Comparison of ENCODE assay signal across 27 cellular contexts in genomic region chr19:19334989-19335344, GRCh38. TPM values are rescaled to one million over a fixed set of nuclear protein-coding genes. Genes with fewer than 3 reads are reported as not detected.
A peak's percentile ranks its signal among the peaks of the same experiment; 100 is the strongest.
DNase-seq lines count a peak whose midpoint lies in the region; ATAC-seq and TF ChIP-seq lines count a peak whose summit lies in the region.
"Had no signal": no experiment of that assay in that cellular context is flagged by ENCODE, and none has a peak within 500 bp of the region (broad histone marks: within the 10 kb centered on the region; RNA-seq: fewer than 3 reads in every experiment).

No MANE protein-coding gene starts in this region.

- no peak for TF ChIP-seq CTCF in brain (conservative IDR thresholded peaks at IDR 0.05)
- no peak for TF ChIP-seq CTCF in upper lobe of right lung (IDR thresholded peaks at IDR 0.05)

- H3K27me3 Mint-ChIP-seq in T-helper 17 cell (no peaks in the 10 kb centered on the region), brain (no peaks in the 10 kb centered on the region)
- no peaks in the 10 kb centered on the region for H3K27me3 Mint-ChIP-seq in stimulated activated memory B cell treated with anti-CD40 and anti-IgM and Interleukin-4, amounts not matched to agents 10 μg/mL and 1 μg/mL and 100 μg/mL, for 72 hours
- H3K27me3 Mint-ChIP-seq in activated T-helper 17 cell treated with anti-CD3 and anti-CD28 coated beads, Interleukin-2, amount 50 U/mL, for 72 hours = no peaks in the 10 kb centered on the region
- H3K27me3 Mint-ChIP-seq: central memory CD8-positive, alpha-beta T cell had no signal

- DNase-seq in T-helper 17 cell (no peak), upper lobe of right lung (no peak), NCI-H1436 treated with DMSO at 0.1 percent for 48 hours (lab: John Stamatoyannopoulos, UW) (no peak)
- DNase-seq: activated CD4-positive, alpha-beta T cell treated with anti-CD3 and anti-CD28 coated beads for 4 hours; activated effector memory CD4-positive, alpha-beta T cell treated with anti-CD3 and anti-CD28 coated beads, Interleukin-2, amount 50 U/mL, for 16 hours; dermis blood vessel endothelial cell; IMR-90; NCI-H1694; NCI-H446 treated with DMSO at 0.1 percent for 48 hours; NCI-H82; ovary; SJCRH30; stimulated activated CD4-positive, alpha-beta T cell treated with anti-CD3 and anti-CD28 coated beads, Interleukin-1b, Interleukin-23, amount 100 ng/mL, for 48 hours; SW 1271; T-helper 9 cell; transverse colon had no signal

- H3K4me3 Mint-ChIP-seq in T-helper 17 cell (no peak overlapping the region), brain (no peak overlapping the region)
- no peak overlapping the region for H3K4me3 Mint-ChIP-seq in stimulated activated memory B cell treated with anti-CD40 and anti-IgM and Interleukin-4, amounts not matched to agents 10 μg/mL and 1 μg/mL and 100 μg/mL, for 72 hours
- no peak overlapping the region for H3K4me3 Mint-ChIP-seq in activated T-helper 17 cell treated with anti-CD3 and anti-CD28 coated beads, Interleukin-2, amount 50 U/mL, for 72 hours
- H3K4me3 Mint-ChIP-seq: central memory CD8-positive, alpha-beta T cell; nephron had no signal

- H3K27ac Mint-ChIP-seq in T-helper 17 cell = peak overlapping the region; percentile 75
- peak overlapping the region in 3 of 5 experiments; percentile 17 to 84 (median 69) for H3K27ac Mint-ChIP-seq in brain
- peak overlapping the region; percentile 52 for H3K27ac Mint-ChIP-seq in stimulated activated memory B cell treated with anti-CD40 and anti-IgM and Interleukin-4, amounts not matched to agents 10 μg/mL and 1 μg/mL and 100 μg/mL, for 72 hours
- H3K27ac Mint-ChIP-seq in activated T-helper 17 cell treated with anti-CD3 and anti-CD28 coated beads, Interleukin-2, amount 50 U/mL, for 72 hours = no peak overlapping the region
- H3K27ac Mint-ChIP-seq: nephron had no signal

- H3K36me3 ChIP-seq in muscle layer of duodenum (ENCODE audit: control insufficient read depth in 1 of 2, insufficient read depth in 2 of 2, low read length in 2 of 2) (peaks cover 37 to 79% of the 10 kb centered on the region in 2 donors), upper lobe of right lung (peaks cover 86% of the 10 kb centered on the region)
- H3K36me3 ChIP-seq: ovary had no signal

- intact Hi-C loops in upper lobe of right lung (cut with DNase I) = no loop called here

- H3K4me1 Mint-ChIP-seq in T-helper 17 cell = peaks cover 6% of the 10 kb centered on the region
- H3K4me1 Mint-ChIP-seq in brain = no peaks in the 10 kb centered on the region
- peaks cover 18% of the 10 kb centered on the region for H3K4me1 Mint-ChIP-seq in stimulated activated memory B cell treated with anti-CD40 and anti-IgM and Interleukin-4, amounts not matched to agents 10 μg/mL and 1 μg/mL and 100 μg/mL, for 72 hours
- no peaks in the 10 kb centered on the region for H3K4me1 Mint-ChIP-seq in activated T-helper 17 cell treated with anti-CD3 and anti-CD28 coated beads, Interleukin-2, amount 50 U/mL, for 72 hours

- H3K4me3 ChIP-seq in muscle layer of duodenum (ENCODE audit: low read depth in 1 of 2, low read length in 2 of 2) (no peak overlapping the region), upper lobe of right lung (no peak overlapping the region)
- H3K4me3 ChIP-seq: BLaER1 treated with 17β-estradiol and CSF1 and Interleukin-3, amounts not matched to agents 10 nM and 100 nM; gastroesophageal sphincter; hepatocyte; lung; ovary; SJCRH30; transverse colon had no signal

- H3K36me3 Mint-ChIP-seq in T-helper 17 cell (ENCODE audit: low read depth) (peaks cover 2% of the 10 kb centered on the region), brain (peaks cover 50% of the 10 kb centered on the region)
- peaks cover 48% of the 10 kb centered on the region for H3K36me3 Mint-ChIP-seq in stimulated activated memory B cell treated with anti-CD40 and anti-IgM and Interleukin-4, amounts not matched to agents 10 μg/mL and 1 μg/mL and 100 μg/mL, for 72 hours
- H3K36me3 Mint-ChIP-seq in activated T-helper 17 cell treated with anti-CD3 and anti-CD28 coated beads, Interleukin-2, amount 50 U/mL, for 72 hours (ENCODE audit: low read depth) = peaks cover 67% of the 10 kb centered on the region

- H3K4me1 ChIP-seq in muscle layer of duodenum (ENCODE audit: control insufficient read depth in 1 of 2, insufficient read depth in 2 of 2, low read length in 2 of 2) = no peaks in the 10 kb centered on the region
- H3K4me1 ChIP-seq in upper lobe of right lung = no peaks in the 10 kb centered on the region
- H3K4me1 ChIP-seq: gastroesophageal sphincter, SJCRH30, transverse colon had no signal

- peak overlapping the region; percentile 40 for H3K27ac ChIP-seq in muscle layer of duodenum (ENCODE audit: low read length)
- no peak overlapping the region for H3K27ac ChIP-seq in upper lobe of right lung
- H3K27ac ChIP-seq: BLaER1 treated with 17β-estradiol and CSF1 and Interleukin-3, amounts not matched to agents 10 nM and 100 nM; gastroesophageal sphincter; hepatocyte; ovary; SJCRH30; transverse colon; VCaP had no signal

- ATAC-seq in T-helper 17 cell = no peak
- ATAC-seq in stimulated activated memory B cell treated with anti-CD40 and anti-IgM and Interleukin-4, amounts not matched to agents 10 μg/mL and 1 μg/mL and 100 μg/mL, for 72 hours = no peak
- ATAC-seq in upper lobe of right lung = no peak
- no peak for ATAC-seq in activated T-helper 17 cell treated with anti-CD3 and anti-CD28 coated beads, Interleukin-2, amount 50 U/mL, for 72 hours (replicated peaks)
- ATAC-seq: gastroesophageal sphincter had no signal

- H3K27me3 ChIP-seq in muscle layer of duodenum (ENCODE audit: low read depth, low read length) (no peaks in the 10 kb centered on the region), upper lobe of right lung (no peaks in the 10 kb centered on the region)
- H3K27me3 ChIP-seq: BLaER1 treated with 17β-estradiol and CSF1 and Interleukin-3, amounts not matched to agents 10 nM and 100 nM; gastroesophageal sphincter; hepatocyte; ovary; SJCRH30; transverse colon had no signal

- H3K9me3 Mint-ChIP-seq in brain = no peaks in the 10 kb centered on the region
- H3K9me3 Mint-ChIP-seq in stimulated activated memory B cell treated with anti-CD40 and anti-IgM and Interleukin-4, amounts not matched to agents 10 μg/mL and 1 μg/mL and 100 μg/mL, for 72 hours = no peaks in the 10 kb centered on the region
- H3K9me3 Mint-ChIP-seq in activated T-helper 17 cell treated with anti-CD3 and anti-CD28 coated beads, Interleukin-2, amount 50 U/mL, for 72 hours = no peaks in the 10 kb centered on the region
- H3K9me3 Mint-ChIP-seq: central memory CD8-positive, alpha-beta T cell; nephron had no signal

- no peaks in the 10 kb centered on the region for H3K9me3 ChIP-seq in T-helper 17 cell (ENCODE audit: control insufficient read depth, low read length, poor library complexity, severe bottlenecking)
- no peaks in the 10 kb centered on the region for H3K9me3 ChIP-seq in muscle layer of duodenum (ENCODE audit: control insufficient read depth in 1 of 2, low read length in 2 of 2)
- H3K9me3 ChIP-seq in upper lobe of right lung = no peaks in the 10 kb centered on the region
- H3K9me3 ChIP-seq: BLaER1 treated with 17β-estradiol and CSF1 and Interleukin-3, amounts not matched to agents 10 nM and 100 nM; gastroesophageal sphincter; ovary; SJCRH30; transverse colon had no signal

RNA-seq across cellular contexts. Expression of gene MAU2, which starts 14.3 kb away (rescaled TPM):
- total RNA-seq in T-helper 17 cell (100 to 1,000 TPM; 129 to 130 TPM), upper lobe of right lung (60.5 TPM)
- 26.9 TPM for polyA plus RNA-seq in brain (ENCODE audit: insufficient read depth, low read depth, low replicate concordance)
- total RNA-seq in activated T-helper 17 cell treated with anti-CD3 and anti-CD28 coated beads, Interleukin-2, amount 50 U/mL, for 72 hours = 10 to 100 TPM; 58.8 to 67.9 TPM

RNA-seq across cellular contexts. Expression of gene SUGP1, which starts 14.7 kb away (rescaled TPM):
- total RNA-seq in T-helper 17 cell (10 to 100 TPM; 50.8 to 60.2 TPM), upper lobe of right lung (40.1 TPM)
- polyA plus RNA-seq in brain (ENCODE audit: insufficient read depth, low read depth, low replicate concordance) = 52.3 TPM
- 10 to 100 TPM; 50.2 to 51.1 TPM for total RNA-seq in activated T-helper 17 cell treated with anti-CD3 and anti-CD28 coated beads, Interleukin-2, amount 50 U/mL, for 72 hours
